ENCODE assay signal across 29 cellular contexts in the genomic region with DNA sequence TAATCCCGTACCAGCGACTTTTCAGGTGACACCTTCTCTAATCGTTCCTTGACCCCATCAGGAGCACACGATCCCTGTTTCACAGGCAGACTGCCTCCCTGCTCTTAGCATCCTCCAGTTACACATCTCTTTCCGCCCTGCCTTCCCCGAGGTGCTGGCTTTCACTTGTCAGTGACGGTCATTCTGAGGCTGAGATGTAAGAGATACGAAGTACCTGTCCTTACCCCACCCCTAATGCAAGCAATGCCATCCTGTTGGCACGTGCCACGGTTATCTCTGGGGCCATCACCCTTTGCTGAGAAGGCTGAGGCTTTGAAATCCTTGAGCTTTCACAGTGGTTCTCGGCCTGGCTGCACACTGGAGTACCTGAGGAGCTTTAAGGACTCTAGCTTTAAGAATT.
"Had no signal": no experiment of that assay in that cellular context is flagged by ENCODE, and none has a peak within 500 bp of the region (broad histone marks: within the 10 kb centered on the region; RNA-seq: fewer than 3 reads in every experiment).

No MANE protein-coding gene starts in this region.

- H3K4me1 ChIP-seq: breast epithelium had no signal

- H3K27ac Mint-ChIP-seq: activated CD4-positive, alpha-beta memory T cell treated with anti-CD3 and anti-CD28 coated beads, Interleukin-2, amount 10 ng/mL, durations not matched to agents 7 days and 5 days; activated CD4-positive, alpha-beta T cell treated with anti-CD3 and anti-CD28 coated beads for 36 hours; activated naive CD4-positive, alpha-beta T cell treated with anti-CD3 and anti-CD28 coated beads, Interleukin-2, amount 50 U/mL, for 24 hours; activated T-cell treated with anti-CD3 and anti-CD28 coated beads, Interleukin-2, amount 50 U/mL, for 72 hours; activated T-helper 2 cell treated with anti-CD3 and anti-CD28 coated beads, Interferon-gamma antibody, Interleukin-2, Interleukin-4, amounts not matched to agents 10 μg/mL and 5 μg/mL and 100 μg/mL, durations not matched to agents 14 hours and 24 hours and 36 hours had no signal

- H3K27ac ChIP-seq: breast epithelium, RWPE1, SJCRH30, WERI-Rb-1 had no signal

- H3K27me3 ChIP-seq: breast epithelium, SJCRH30 had no signal

- H3K4me1 Mint-ChIP-seq: activated naive CD4-positive, alpha-beta T cell treated with anti-CD3 and anti-CD28 coated beads, Interleukin-2, amount 50 U/mL, for 24 hours had no signal

- DNase-seq: activated CD4-positive, alpha-beta memory T cell treated with anti-CD3 and anti-CD28 coated beads, Interleukin-2, amount 10 ng/mL, durations not matched to agents 7 days and 5 days; activated CD4-positive, alpha-beta T cell treated with anti-CD3 and anti-CD28 coated beads for 36 hours; activated CD4-positive, alpha-beta T cell treated with anti-CD3 and anti-CD28 coated beads, Interleukin-2, amount 50 U/mL, for 1 hour; activated CD8-positive, alpha-beta memory T cell treated with anti-CD3 and anti-CD28 coated beads, Interleukin-2, amount 50 U/mL, for 4 hours; activated gamma-delta T cell treated with Interleukin-2 at 50 U/mL for 16 hours; activated T-cell treated with anti-CD3 and anti-CD28 coated beads, Interleukin-2, amount 50 U/mL, for 72 hours; aorta; caudate nucleus; Kasumi-1; NCI-H1048; NCI-H1417; NCI-H1930; NCI-H2171; NCI-H2227 treated with DMSO at 0.1 percent for 48 hours; NCI-H446 treated with DMSO at 0.1 percent for 48 hours; NCI-H526; NCI-H774; OCI-M1; Right ventricle myocardium superior; SJCRH30; SK-N-SH; T-helper 1 cell; WERI-Rb-1 had no signal

- H3K4me3 ChIP-seq: breast epithelium, K562, SJCRH30 had no signal

- H3K36me3 ChIP-seq: breast epithelium, SJCRH30, WERI-Rb-1 had no signal

- ATAC-seq: activated CD4-positive, alpha-beta T cell treated with anti-CD3 and anti-CD28 coated beads for 36 hours; activated T-cell treated with anti-CD3 and anti-CD28 coated beads, Interleukin-2, amount 50 U/mL, for 72 hours; K562; Panc1 had no signal

- H3K4me3 Mint-ChIP-seq: activated CD4-positive, alpha-beta memory T cell treated with anti-CD3 and anti-CD28 coated beads, Interleukin-2, amount 10 ng/mL, durations not matched to agents 7 days and 5 days; activated CD4-positive, alpha-beta T cell treated with anti-CD3 and anti-CD28 coated beads for 36 hours; activated naive CD4-positive, alpha-beta T cell treated with anti-CD3 and anti-CD28 coated beads, Interleukin-2, amount 50 U/mL, for 24 hours; activated T-cell treated with anti-CD3 and anti-CD28 coated beads, Interleukin-2, amount 50 U/mL, for 72 hours had no signal

- H3K9me3 ChIP-seq: breast epithelium, SK-N-SH had no signal

- H3K9me3 Mint-ChIP-seq: activated CD4-positive, alpha-beta memory T cell treated with anti-CD3 and anti-CD28 coated beads, Interleukin-2, amount 10 ng/mL, durations not matched to agents 7 days and 5 days; activated T-helper 2 cell treated with anti-CD3 and anti-CD28 coated beads, Interferon-gamma antibody, Interleukin-2, Interleukin-4, amounts not matched to agents 10 μg/mL and 5 μg/mL and 100 μg/mL, durations not matched to agents 14 hours and 24 hours and 36 hours had no signal
